In genomic region chr4:149264093-149264733, GRCh38 we compare ENCODE assay signal across 8 cellular contexts.
DNase-seq lines count a peak whose midpoint lies in the region; ATAC-seq, FAIRE-seq and TF ChIP-seq lines count a peak whose summit lies in the region.

No MANE protein-coding gene starts in this region.

- TF ChIP-seq CTCF in D721Med (IDR thresholded peaks at IDR 0.05; ENCODE audit: insufficient read depth, missing control alignments), result peak; percentile 87
- peak in 5 of 7 experiments; percentile 32 to 45 (median 44) for TF ChIP-seq CTCF in body of pancreas (IDR thresholded peaks at IDR 0.05)
- TF ChIP-seq CTCF in right lobe of liver (IDR thresholded peaks at IDR 0.05), result peak; percentile 65 to 80 (median 69)
- no peak for TF ChIP-seq CTCF in ovary (IDR thresholded peaks at IDR 0.05)

- H3K4me1 ChIP-seq in body of pancreas (no peaks in the 10 kb centered on the region), right lobe of liver (no peaks in the 10 kb centered on the region), aorta (ENCODE audit: control insufficient read depth in 1 of 2, insufficient read depth in 2 of 2, low read length in 2 of 2) (no peaks in the 10 kb centered on the region), ovary (ENCODE audit: insufficient read depth) (no peaks in the 10 kb centered on the region)

- no peak for TF ChIP-seq POLR2A in body of pancreas (IDR thresholded peaks at IDR 0.05)
- TF ChIP-seq POLR2A in right lobe of liver (IDR thresholded peaks at IDR 0.05), result no peak
- TF ChIP-seq POLR2A in ovary (IDR thresholded peaks at IDR 0.05), result no peak

- intact Hi-C loops in body of pancreas (cut with DNase I) (no loop called here), right lobe of liver (cut with DNase I) (no loop called here), aorta (cut with DNase I) (no loop called here), ovary (cut with DNase I) (no loop called here)

- H3K36me3 ChIP-seq in body of pancreas (replicated peaks in 1 of 2; ENCODE audit: insufficient read depth in 1 of 2, low read depth in 2 of 2) (no peaks in the 10 kb centered on the region), right lobe of liver (no peaks in the 10 kb centered on the region), aorta (ENCODE audit: control insufficient read depth in 1 of 2, insufficient read depth in 2 of 2, low read length in 1 of 2) (no peaks in the 10 kb centered on the region), ovary (no peaks in the 10 kb centered on the region)

- H3K4me3 ChIP-seq in body of pancreas (no peak overlapping the region), right lobe of liver (no peak overlapping the region), aorta (ENCODE audit: low read length in 2 of 2) (no peak overlapping the region), ovary (no peak overlapping the region)

- H3K27me3 ChIP-seq in body of pancreas, result no peaks in the 10 kb centered on the region
- no peaks in the 10 kb centered on the region for H3K27me3 ChIP-seq in right lobe of liver
- no peaks in the 10 kb centered on the region for H3K27me3 ChIP-seq in aorta (ENCODE audit: control insufficient read depth in 1 of 2, insufficient read depth in 2 of 2, low read length in 1 of 2)
- H3K27me3 ChIP-seq in ovary, result no peaks in the 10 kb centered on the region

- peak; percentile 88 for FAIRE-seq in D721Med (lab: Jason Lieb, UNC)

- TF ChIP-seq EP300 in ovary (IDR thresholded peaks at IDR 0.05), result no peak

- 43 to 47% methylated on average over 2 of the region's 2 CpGs for WGBS in body of pancreas, 2 donors
- WGBS in right lobe of liver (ENCODE audit: insufficient coverage, low coverage, low lambda C conversion rate, missing lambda C conversion rate), result 35% methylated on average over 2 of the region's 2 CpGs
- 49 to 56% methylated on average over 2 of the region's 2 CpGs for WGBS in aorta, 2 donors
- WGBS in ovary, 3 donors, result 71 to 76% (median 72%) methylated on average over 2 of the region's 2 CpGs

- DNase-seq in D721Med (ENCODE audit: insufficient read length, low spot score), result peak; percentile 12
- peak; percentile 49 for DNase-seq in NCI-H226
- peak in 2 of 4 donors; percentile 13 to 20 for DNase-seq in body of pancreas
- peak in 2 of 3 donors; percentile 14 to 46 for DNase-seq in right lobe of liver
- no peak for DNase-seq in aorta
- DNase-seq in ovary, result no peak

- H3K27ac ChIP-seq in body of pancreas (no peak overlapping the region), right lobe of liver (no peak overlapping the region), aorta (ENCODE audit: low read depth in 1 of 2, low read length in 2 of 2) (no peak overlapping the region), ovary (no peak overlapping the region)

- ATAC-seq in GM18861 (IDR thresholded peaks at IDR 0.05; ENCODE audit: unreplicated experiment) (peak; percentile 83), HG02973 (IDR thresholded peaks at IDR 0.05; ENCODE audit: unreplicated experiment) (peak; percentile 92), body of pancreas (peak; percentile 42), right lobe of liver (peak; percentile 93 to 97 (median 94)), aorta (ENCODE audit: low FRiP score) (no peak)

- H3K9me3 ChIP-seq in body of pancreas (no peaks in the 10 kb centered on the region), right lobe of liver (no peaks in the 10 kb centered on the region), aorta (ENCODE audit: control insufficient read depth, low read length) (no peaks in the 10 kb centered on the region), ovary (no peaks in the 10 kb centered on the region)

Comparison
In these comparisons a context has a peak if more than half of its experiments do, and no peak if none do; other contexts are left out.
1. DNase-seq: peak in D721Med (single experiment), NCI-H226 (single experiment) and right lobe of liver (2 of 3); none in aorta (0 of 2) and ovary (0 of 5).
2. CTCF ChIP-seq: peak in D721Med (single experiment), body of pancreas (5 of 7) and right lobe of liver (4 of 4); none in ovary (0 of 3).